8 cellular contexts compared by ENCODE assay signal in genomic region chr4:85825937-85826678, GRCh38.
DNase-seq lines count a peak whose midpoint lies in the region; ATAC-seq and TF ChIP-seq lines count a peak whose summit lies in the region.

No MANE protein-coding gene starts in this region.

- TF ChIP-seq POLR2A in uterus (IDR thresholded peaks at IDR 0.05) = no peak

- H3K4me3 ChIP-seq in endocrine pancreas (ENCODE audit: control insufficient read depth, insufficient read depth, low read length) (peak overlapping the region; percentile 9), uterus (no peak overlapping the region)

- intact Hi-C loops in uterus (cut with DNase I; ENCODE audit: low total_unique reads) = no loop called here

- no peaks in the 10 kb centered on the region for H3K36me3 Mint-ChIP-seq in nephron progenitor cell (ENCODE audit: low read depth)

- ATAC-seq in GM21529 (IDR thresholded peaks at IDR 0.05; ENCODE audit: unreplicated experiment) = peak; percentile 48

- TF ChIP-seq CTCF in nephron progenitor cell (IDR thresholded peaks at IDR 0.05) = no peak
- TF ChIP-seq CTCF in uterus (IDR thresholded peaks at IDR 0.05) = peak in 1 of 4 experiments; percentile 10

- H3K36me3 ChIP-seq in endocrine pancreas (ENCODE audit: control insufficient read depth, insufficient read depth, low read length) (no peaks in the 10 kb centered on the region), uterus (no peaks in the 10 kb centered on the region)

- H3K27ac Mint-ChIP-seq in nephron progenitor cell = peak overlapping the region; percentile 99

- H3K9me3 ChIP-seq in endocrine pancreas (ENCODE audit: control insufficient read depth, low read length) (no peaks in the 10 kb centered on the region), uterus (no peaks in the 10 kb centered on the region)

- DNase-seq in AG20443 (ENCODE audit: low spot score) = peak; percentile 67
- DNase-seq in NCI-H187 treated with DMSO at 0.1 percent for 48 hours (lab: John Stamatoyannopoulos, UW) = peak; percentile 49
- peak; percentile 43 for DNase-seq in nephron progenitor cell
- DNase-seq in uterus = no peak
- no peak for DNase-seq in middle frontal gyrus (ENCODE audit: extremely low spot score, low spot score)
- DNase-seq in activated CD4-positive, alpha-beta T cell treated with anti-CD3 and anti-CD28 coated beads for 48 hours = no peak

- peak overlapping the region in 1 of 2 donors; percentile 41 for H3K27ac ChIP-seq in uterus

- H3K9ac ChIP-seq in endocrine pancreas (ENCODE audit: control insufficient read depth, insufficient read depth, low read length) = no peak overlapping the region

- no peaks in the 10 kb centered on the region for H3K9me3 Mint-ChIP-seq in nephron progenitor cell

- peaks cover 82% of the 10 kb centered on the region for H3K4me1 Mint-ChIP-seq in nephron progenitor cell

- H3K4me1 ChIP-seq in endocrine pancreas (ENCODE audit: control insufficient read depth, insufficient read depth, low read length) (peaks cover 25% of the 10 kb centered on the region), uterus (no peaks in the 10 kb centered on the region)

- peak overlapping the region; percentile 86 for H3K4me3 Mint-ChIP-seq in nephron progenitor cell

- H3K27me3 ChIP-seq in endocrine pancreas (ENCODE audit: control insufficient read depth, insufficient read depth, low read length) = no peaks in the 10 kb centered on the region
- no peaks in the 10 kb centered on the region for H3K27me3 ChIP-seq in uterus

- no peaks in the 10 kb centered on the region for H3K27me3 Mint-ChIP-seq in nephron progenitor cell (ENCODE audit: low read depth, poor library complexity)

Comparison
In these comparisons a context has a peak if more than half of its experiments do, and no peak if none do; other contexts are left out.
1. DNase-seq: peak in AG20443 (single experiment), NCI-H187 treated with DMSO at 0.1 percent for 48 hours (single experiment) and nephron progenitor cell (single experiment); none in uterus (0 of 2), middle frontal gyrus (single experiment) and activated CD4-positive, alpha-beta T cell treated with anti-CD3 and anti-CD28 coated beads for 48 hours (single experiment).